ENCODE assay signal across 30 cellular contexts in the genomic region with DNA sequence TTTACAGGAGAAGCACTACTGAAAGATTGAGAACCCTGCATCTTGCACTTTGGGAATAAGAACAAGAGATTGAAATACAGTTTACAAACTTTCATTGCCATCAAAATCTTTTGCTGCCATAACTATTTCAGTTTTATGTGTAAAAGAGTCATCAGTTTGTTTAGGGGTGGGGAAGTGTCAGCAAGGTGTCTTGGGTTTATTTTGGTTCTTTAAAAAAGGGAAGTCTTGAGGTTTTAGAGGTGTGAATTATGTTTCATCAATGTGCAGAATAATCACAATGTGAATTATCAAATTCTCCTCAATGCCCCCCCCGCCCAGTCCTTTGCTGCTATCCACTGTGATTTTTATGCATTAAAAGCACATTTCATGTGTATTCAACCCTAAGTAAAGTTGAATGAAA.
"Had no signal": no experiment of that assay in that cellular context is flagged by ENCODE, and none has a peak within 500 bp of the region (broad histone marks: within the 10 kb centered on the region; RNA-seq: fewer than 3 reads in every experiment).

No MANE protein-coding gene starts in this region.

- H3K27ac ChIP-seq: heart right ventricle, hepatocyte, left ventricle myocardium inferior, pancreas, prostate gland, skin epidermis, suprapubic skin, thoracic aorta, tibial artery, upper lobe of right lung, uterus had no signal

- H3K4me3 ChIP-seq: heart right ventricle, hepatocyte, left ventricle myocardium inferior, lung, mucosa of descending colon, pancreas, prostate gland, skin epidermis, suprapubic skin, thoracic aorta, tibial artery, upper lobe of right lung, uterus had no signal

- DNase-seq: heart right ventricle; left ventricle myocardium inferior; midbrain; mucosa of descending colon; naive thymus-derived CD4-positive, alpha-beta T cell; nucleus accumbens; pancreas; posterior cingulate gyrus; retina; right cardiac atrium; stimulated activated CD4-positive, alpha-beta T cell treated with anti-CD3 and anti-CD28 coated beads, Interleukin-12 subunit alpha, Interleukin-12 subunit beta, amount 100 ng/mL, for 4 hours; stimulated activated CD4-positive, alpha-beta T cell treated with anti-CD3 and anti-CD28 coated beads, Interleukin-15, amount 100 ng/mL, for 24 hours; stimulated activated CD4-positive, alpha-beta T cell treated with anti-CD3 and anti-CD28 coated beads, Interleukin-2, amount 100 ng/mL, for 24 hours; stimulated activated CD4-positive, alpha-beta T cell treated with anti-CD3 and anti-CD28 coated beads, Interleukin-4, amount 100 ng/mL, for 1 hour; stimulated activated naive CD4-positive, alpha-beta T cell; tibial artery; trophoblast cell; upper lobe of right lung; uterus had no signal

- H3K4me3 Mint-ChIP-seq: memory B cell; naive thymus-derived CD4-positive, alpha-beta T cell; natural killer cell treated with Interleukin-12 subunit alpha and Interleukin-12 subunit beta and Interleukin-15 and Interleukin-18, amount 100 ng/mL, for 72 hours; neural crest cell; stimulated activated naive CD8-positive, alpha-beta T cell treated with anti-CD3 and anti-CD28 coated beads, Interleukin-15, Interleukin-2, amounts not matched to agents 100 ng/mL and 50 ng/mL, for 24 hours had no signal

- H3K9me3 ChIP-seq: heart right ventricle, left ventricle myocardium inferior, mucosa of descending colon, prostate gland, suprapubic skin, thoracic aorta, tibial artery, upper lobe of right lung, uterus had no signal

- H3K4me1 Mint-ChIP-seq: memory B cell had no signal

- ATAC-seq: heart right ventricle; naive thymus-derived CD4-positive, alpha-beta T cell; natural killer cell treated with Interleukin-12 subunit alpha and Interleukin-12 subunit beta and Interleukin-15 and Interleukin-18, amount 100 ng/mL, for 72 hours; pancreas; right cardiac atrium; sciatic nerve; upper lobe of right lung had no signal

- H3K36me3 Mint-ChIP-seq: memory B cell; natural killer cell treated with Interleukin-12 subunit alpha and Interleukin-12 subunit beta and Interleukin-15 and Interleukin-18, amount 100 ng/mL, for 72 hours had no signal

- H2AFZ ChIP-seq: hepatocyte had no signal

- H3K27ac Mint-ChIP-seq: memory B cell; naive thymus-derived CD4-positive, alpha-beta T cell; natural killer cell treated with Interleukin-12 subunit alpha and Interleukin-12 subunit beta and Interleukin-15 and Interleukin-18, amount 100 ng/mL, for 72 hours; stimulated activated naive CD8-positive, alpha-beta T cell treated with anti-CD3 and anti-CD28 coated beads, Interleukin-15, Interleukin-2, amounts not matched to agents 100 ng/mL and 50 ng/mL, for 24 hours had no signal

- H3K4me1 ChIP-seq: prostate gland, upper lobe of right lung, uterus had no signal

- H3K9me3 Mint-ChIP-seq: memory B cell; natural killer cell treated with Interleukin-12 subunit alpha and Interleukin-12 subunit beta and Interleukin-15 and Interleukin-18, amount 100 ng/mL, for 72 hours; neural crest cell; stimulated activated naive CD8-positive, alpha-beta T cell treated with anti-CD3 and anti-CD28 coated beads, Interleukin-15, Interleukin-2, amounts not matched to agents 100 ng/mL and 50 ng/mL, for 24 hours had no signal

- H3K27me3 Mint-ChIP-seq: memory B cell; natural killer cell treated with Interleukin-12 subunit alpha and Interleukin-12 subunit beta and Interleukin-15 and Interleukin-18, amount 100 ng/mL, for 72 hours; stimulated activated naive CD8-positive, alpha-beta T cell treated with anti-CD3 and anti-CD28 coated beads, Interleukin-15, Interleukin-2, amounts not matched to agents 100 ng/mL and 50 ng/mL, for 24 hours had no signal

- H3K27me3 ChIP-seq: heart right ventricle, hepatocyte, pancreas, suprapubic skin, tibial artery, upper lobe of right lung, uterus had no signal

- H3K36me3 ChIP-seq: prostate gland, uterus had no signal

- H3K4me2 ChIP-seq: hepatocyte had no signal
